ENCODE assay signal across 16 cellular contexts in the genomic region with DNA sequence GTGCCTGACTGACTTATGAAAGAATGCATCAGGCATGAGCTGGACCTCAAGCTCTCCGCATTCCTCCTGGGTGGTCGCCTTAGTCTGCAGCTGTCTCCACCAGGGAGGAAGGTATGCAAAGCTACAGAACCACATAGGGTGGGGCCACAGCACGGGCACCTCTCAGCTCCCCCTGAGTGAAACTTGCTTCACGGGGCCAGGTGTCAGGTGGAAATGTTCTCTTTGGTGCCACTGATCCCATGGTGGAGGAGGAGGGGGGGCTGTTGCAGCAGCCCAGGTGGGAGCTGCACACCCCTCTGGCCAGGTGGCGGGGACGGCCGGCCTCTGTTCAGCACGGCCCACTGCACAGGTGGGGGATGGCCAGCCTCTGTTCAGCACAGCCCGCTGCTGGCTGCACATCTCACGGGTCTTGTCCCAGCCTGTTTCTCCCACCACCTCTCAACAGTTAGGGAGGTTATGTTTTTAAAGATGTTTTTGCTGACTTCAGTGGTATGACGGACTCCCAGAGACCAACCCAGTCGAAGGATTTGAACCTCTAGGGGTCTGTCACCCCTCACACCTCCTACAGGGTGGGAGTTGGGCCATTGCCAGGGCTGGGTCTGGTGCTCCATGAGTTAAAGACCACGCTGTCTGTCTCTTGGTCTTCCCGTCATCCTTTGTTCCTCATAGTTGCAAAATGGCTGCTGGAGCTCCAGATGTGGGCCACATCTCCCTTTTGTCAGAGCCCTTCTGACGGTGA. TPM values are rescaled to one million over a fixed set of nuclear protein-coding genes. Genes with fewer than 3 reads are reported as not detected.
A peak's percentile ranks its signal among the peaks of the same experiment; 100 is the strongest.
DNase-seq lines count a peak whose midpoint lies in the region; ATAC-seq, FAIRE-seq and TF ChIP-seq lines count a peak whose summit lies in the region.
"Had no signal": no experiment of that assay in that cellular context is flagged by ENCODE, and none has a peak within 500 bp of the region (broad histone marks: within the 10 kb centered on the region; RNA-seq: fewer than 3 reads in every experiment).

No MANE protein-coding gene starts in this region.

- intact Hi-C loops in kidney (cut with DNase I): no loop called here

- H3K36me3 ChIP-seq in DOHH2 (ENCODE audit: control insufficient read depth, low read length) (no peaks in the 10 kb centered on the region), kidney (ENCODE audit: control insufficient read depth in 1 of 2, insufficient read depth in 2 of 2, low read length in 2 of 2) (no peaks in the 10 kb centered on the region)

- peak overlapping the region; percentile 50 for H3K4me3 ChIP-seq in DOHH2 (ENCODE audit: low read length)
- H3K4me3 ChIP-seq in kidney (ENCODE audit: low read length in 2 of 2): no peak overlapping the region
- H3K4me3 ChIP-seq: psoas muscle had no signal

- peak; percentile 77 for ATAC-seq in GM19452 (IDR thresholded peaks at IDR 0.05; ENCODE audit: unreplicated experiment)
- ATAC-seq: psoas muscle; stimulated activated effector memory CD8-positive, alpha-beta T cell treated with anti-CD3 and anti-CD28 coated beads, Interleukin-12 subunit alpha, Interleukin-12 subunit beta, amount 100 ng/mL, for 72 hours had no signal

- no peak for DNase-seq in HTR-8/SVneo (ENCODE audit: insufficient read length, low spot score)
- DNase-seq in kidney: peak; percentile 30
- no peak for DNase-seq in amniotic stem cell (lab: John Stamatoyannopoulos, UW)
- no peak for DNase-seq in NOMO-1 treated with DMSO at 0.1 percent for 48 hours (lab: John Stamatoyannopoulos, UW; ENCODE audit: unreplicated experiment)
- no peak for DNase-seq in NCI-H2227 treated with DMSO at 0.1 percent for 48 hours (lab: John Stamatoyannopoulos, UW)
- DNase-seq in DMS79 (lab: John Stamatoyannopoulos, UW): no peak
- DNase-seq: activated CD4-positive, CD25-positive, alpha-beta regulatory T cell treated with anti-CD3 and anti-CD28 coated beads, Interleukin-2, amount 50 U/mL, for 72 hours; activated T-cell treated with anti-CD3 and anti-CD28 coated beads for 4 hours; effector memory CD4-positive, alpha-beta T cell; immature natural killer cell; NCI-H2171; psoas muscle; SW 1271 had no signal

- H3K9me3 ChIP-seq in DOHH2 (ENCODE audit: control insufficient read depth, insufficient read depth, low read length): no peaks in the 10 kb centered on the region
- H3K9me3 ChIP-seq in kidney (ENCODE audit: control insufficient read depth in 1 of 2, low read length in 2 of 2): no peaks in the 10 kb centered on the region
- H3K9me3 ChIP-seq: psoas muscle had no signal

- no peaks in the 10 kb centered on the region for H4K20me1 ChIP-seq in DOHH2 (ENCODE audit: control insufficient read depth, insufficient read depth, low read depth, low read length)

- no peaks in the 10 kb centered on the region for H3K27me3 ChIP-seq in DOHH2 (ENCODE audit: control insufficient read depth, low read length)

- H3K4me1 ChIP-seq in DOHH2 (ENCODE audit: control insufficient read depth, low read length) (peaks cover 22% of the 10 kb centered on the region), kidney (ENCODE audit: control insufficient read depth in 1 of 2, insufficient read depth in 1 of 2, low read depth in 1 of 2, low read length in 2 of 2) (no peaks in the 10 kb centered on the region)
- H3K4me1 ChIP-seq: psoas muscle had no signal

- H3K27ac ChIP-seq in DOHH2 (ENCODE audit: low read depth, low read length) (no peak overlapping the region), kidney (ENCODE audit: low read depth in 2 of 2, low read length in 2 of 2) (no peak overlapping the region)
- H3K27ac ChIP-seq: psoas muscle had no signal

- no peaks in the 10 kb centered on the region for H3K9me2 ChIP-seq in DOHH2 (replicated peaks; ENCODE audit: control insufficient read depth, low read length)

- H3K4me2 ChIP-seq in DOHH2 (ENCODE audit: low read length): peak overlapping the region; percentile 55

- FAIRE-seq in HTR-8/SVneo (lab: Jason Lieb, UNC) (peak; percentile 42), kidney (lab: Jason Lieb, UNC) (no peak)

- no peaks in the 10 kb centered on the region for H3F3A ChIP-seq in DOHH2 (ENCODE audit: control insufficient read depth, insufficient read depth)

- no peaks in the 10 kb centered on the region for H3K79me2 ChIP-seq in DOHH2 (ENCODE audit: control insufficient read depth, low read length)

- H3K9ac ChIP-seq in kidney (ENCODE audit: low read length in 2 of 2): no peak overlapping the region

- TF ChIP-seq CTCF in DOHH2 (IDR thresholded peaks at IDR 0.05; ENCODE audit: low read depth, low read length, poor library complexity, severe bottlenecking) (no peak), kidney (IDR thresholded peaks at IDR 0.05; ENCODE audit: borderline replicate concordance, extremely low read depth, insufficient read depth) (no peak)

RNA-seq across cellular contexts. Expression of a gene that starts 34.3 kb away (rescaled TPM):
- 29.6 TPM for total RNA-seq in kidney
- polyA plus RNA-seq in kidney (ENCODE audit: insufficient read depth, low read depth, low replicate concordance): 96.7 TPM

RNA-seq across cellular contexts. Expression of a gene that starts 35.9 kb away (rescaled TPM):
- total RNA-seq in kidney: 31.1 TPM
- polyA plus RNA-seq in kidney (ENCODE audit: insufficient read depth, low read depth, low replicate concordance): 164 TPM
